34 cellular contexts compared by ENCODE assay signal in the genomic region with DNA sequence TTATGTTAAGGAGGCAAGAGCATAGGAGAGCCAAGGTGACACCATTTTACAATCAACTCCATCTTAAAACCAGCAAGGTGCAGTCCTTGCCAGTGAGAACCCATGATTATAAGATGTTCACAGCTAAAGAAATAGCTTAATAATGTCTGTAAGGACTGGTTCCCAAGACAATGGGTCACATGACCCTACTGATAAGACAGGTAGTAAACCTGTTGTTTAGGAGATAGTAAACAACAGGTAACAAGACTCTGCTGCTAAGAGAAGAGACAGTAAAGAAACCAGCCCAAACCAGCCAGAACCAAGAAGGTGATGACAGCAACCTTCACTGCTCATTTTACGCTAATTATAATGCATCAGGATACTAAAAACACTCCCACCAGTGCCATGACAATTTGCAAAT. TPM values are rescaled to one million over a fixed set of nuclear protein-coding genes. Genes with fewer than 3 reads are reported as not detected.
"Had no signal": no experiment of that assay in that cellular context is flagged by ENCODE, and none has a peak within 500 bp of the region (broad histone marks: within the 10 kb centered on the region; RNA-seq: fewer than 3 reads in every experiment).

No MANE protein-coding gene starts in this region.

- DNase-seq: activated CD4-positive, alpha-beta T cell treated with anti-CD3 and anti-CD28 coated beads, Interleukin-2, amount 10 ng/mL, durations not matched to agents 24 days and 14 days; activated CD4-positive, alpha-beta T cell treated with anti-CD3 and anti-CD28 coated beads, Interleukin-2, amount 50 U/mL, for 4 hours; activated CD4-positive, CD25-positive, alpha-beta regulatory T cell; activated CD8-positive, alpha-beta T cell treated with anti-CD3 and anti-CD28 coated beads for 36 hours; activated gamma-delta T cell; activated naive CD4-positive, alpha-beta T cell treated with Interleukin-2 at 50 U/mL for 16 hours; activated naive CD8-positive, alpha-beta T cell treated with anti-CD3 and anti-CD28 coated beads, Interleukin-2, amount 10 ng/mL, durations not matched to agents 7 days and 5 days; activated T-cell treated with anti-CD3 and anti-CD28 coated beads, Interleukin-2, amount 50 U/mL, for 24 hours; amygdala; NCI-H1092 treated with DMSO at 0.1 percent for 48 hours; NCI-H1417; NCI-H146; NCI-H187; NCI-H2081; NCI-H510A; NCI-H526; NCI-H748 treated with DMSO at 0.1 percent for 48 hours; NK-92 treated with Interleukin-12 subunit alpha and Interleukin-12 subunit beta, amount 100 ng/mL, for 24 hours; PC-3; Peyer's patch; RPMI8226; SHP77 treated with DMSO at 0.1 percent for 48 hours; SK-N-SH; T-cell; T-helper 2 cell; T-helper 9 cell had no signal

- H3K9me3 Mint-ChIP-seq: activated CD8-positive, alpha-beta T cell treated with anti-CD3 and anti-CD28 coated beads for 36 hours; activated naive CD4-positive, alpha-beta T cell treated with anti-CD3 and anti-CD28 coated beads, Interleukin-2, amount 50 U/mL, for 24 hours; activated T-cell treated with anti-CD3 and anti-CD28 coated beads, Interleukin-2, amount 50 U/mL, for 24 hours; activated T-helper 2 cell treated with anti-CD3 and anti-CD28 coated beads, Interferon-gamma antibody, Interleukin-2, Interleukin-4, amounts not matched to agents 10 μg/mL and 5 μg/mL and 100 μg/mL, durations not matched to agents 14 hours and 24 hours and 36 hours; central memory CD8-positive, alpha-beta T cell; T-cell had no signal

- H3K27ac ChIP-seq: ascending aorta, cardiac muscle cell, KMS-11, Peyer's patch, SJSA1, VCaP had no signal

- H3K9ac ChIP-seq: KMS-11, SK-N-SH had no signal

- H3K36me3 ChIP-seq: ascending aorta, cardiac muscle cell, Peyer's patch, SJSA1 had no signal

- H3K4me1 ChIP-seq: ascending aorta, Peyer's patch, SJSA1 had no signal

- H3K4me2 ChIP-seq: KMS-11, SK-N-SH had no signal

- H3K4me1 Mint-ChIP-seq: activated CD4-positive, alpha-beta T cell treated with anti-CD3 and anti-CD28 coated beads, Interleukin-2, amount 10 ng/mL, durations not matched to agents 24 days and 14 days; activated naive CD4-positive, alpha-beta T cell treated with anti-CD3 and anti-CD28 coated beads, Interleukin-2, amount 50 U/mL, for 24 hours; central memory CD8-positive, alpha-beta T cell; T-cell had no signal

- H3K27me3 Mint-ChIP-seq: activated CD4-positive, alpha-beta T cell treated with anti-CD3 and anti-CD28 coated beads, Interleukin-2, amount 10 ng/mL, durations not matched to agents 24 days and 14 days; activated CD8-positive, alpha-beta T cell treated with anti-CD3 and anti-CD28 coated beads for 36 hours; activated naive CD4-positive, alpha-beta T cell treated with anti-CD3 and anti-CD28 coated beads, Interleukin-2, amount 50 U/mL, for 24 hours; central memory CD8-positive, alpha-beta T cell had no signal

- H3K9me3 ChIP-seq: ascending aorta, Peyer's patch, SJSA1, SK-N-SH had no signal

- H3K4me3 ChIP-seq: ascending aorta, cardiac muscle cell, Peyer's patch, SJSA1 had no signal

- H3K27me3 ChIP-seq: ascending aorta, cardiac muscle cell, Peyer's patch, SJSA1 had no signal

- H3K27ac Mint-ChIP-seq: activated CD4-positive, alpha-beta T cell treated with anti-CD3 and anti-CD28 coated beads, Interleukin-2, amount 10 ng/mL, durations not matched to agents 24 days and 14 days; activated CD8-positive, alpha-beta T cell treated with anti-CD3 and anti-CD28 coated beads for 36 hours; activated naive CD4-positive, alpha-beta T cell treated with anti-CD3 and anti-CD28 coated beads, Interleukin-2, amount 50 U/mL, for 24 hours; activated naive CD8-positive, alpha-beta T cell treated with anti-CD3 and anti-CD28 coated beads, Interleukin-2, amount 10 ng/mL, durations not matched to agents 7 days and 5 days; activated T-cell treated with anti-CD3 and anti-CD28 coated beads, Interleukin-2, amount 50 U/mL, for 24 hours; activated T-helper 2 cell treated with anti-CD3 and anti-CD28 coated beads, Interferon-gamma antibody, Interleukin-2, Interleukin-4, amounts not matched to agents 10 μg/mL and 5 μg/mL and 100 μg/mL, durations not matched to agents 14 hours and 24 hours and 36 hours; T-cell had no signal

- H3K36me3 Mint-ChIP-seq: activated naive CD4-positive, alpha-beta T cell treated with anti-CD3 and anti-CD28 coated beads, Interleukin-2, amount 50 U/mL, for 24 hours; activated naive CD8-positive, alpha-beta T cell treated with anti-CD3 and anti-CD28 coated beads, Interleukin-2, amount 10 ng/mL, durations not matched to agents 7 days and 5 days; T-cell had no signal

- H3K4me3 Mint-ChIP-seq: activated CD4-positive, alpha-beta T cell treated with anti-CD3 and anti-CD28 coated beads, Interleukin-2, amount 10 ng/mL, durations not matched to agents 24 days and 14 days; activated CD8-positive, alpha-beta T cell treated with anti-CD3 and anti-CD28 coated beads for 36 hours; activated naive CD4-positive, alpha-beta T cell treated with anti-CD3 and anti-CD28 coated beads, Interleukin-2, amount 50 U/mL, for 24 hours; activated naive CD8-positive, alpha-beta T cell treated with anti-CD3 and anti-CD28 coated beads, Interleukin-2, amount 10 ng/mL, durations not matched to agents 7 days and 5 days; activated T-cell treated with anti-CD3 and anti-CD28 coated beads, Interleukin-2, amount 50 U/mL, for 24 hours; central memory CD8-positive, alpha-beta T cell; T-cell had no signal

- ATAC-seq: activated CD8-positive, alpha-beta T cell treated with anti-CD3 and anti-CD28 coated beads for 36 hours; PC-3; T-cell had no signal

RNA-seq across cellular contexts. Expression of a gene that starts 23.2 kb away (rescaled TPM):
- total RNA-seq: PC-3 had no signal
